Comparison of ENCODE assay signal across 14 cellular contexts in the genomic region with DNA sequence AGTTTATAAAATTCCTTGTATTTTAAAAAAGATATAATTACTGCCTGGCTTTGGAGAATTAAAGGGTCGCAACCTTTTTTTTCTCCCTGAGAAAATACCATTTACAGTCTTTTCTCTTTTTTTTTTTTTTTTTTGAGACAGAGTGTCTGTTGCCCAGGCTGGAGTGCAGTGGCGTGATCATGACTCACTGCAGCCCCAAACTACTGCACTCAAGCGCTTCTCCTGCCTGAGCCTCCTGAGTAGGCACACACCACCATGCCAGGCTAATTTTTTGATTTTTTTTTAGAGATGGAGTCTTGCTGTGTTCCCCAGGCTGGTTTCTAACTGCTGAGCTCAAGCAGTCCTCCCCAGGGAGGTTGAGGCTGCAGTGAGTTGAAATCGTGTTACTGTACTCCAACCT. TPM values are rescaled to one million over a fixed set of nuclear protein-coding genes. Genes with fewer than 3 reads are reported as not detected.
DNase-seq lines count a peak whose midpoint lies in the region; ATAC-seq, FAIRE-seq and TF ChIP-seq lines count a peak whose summit lies in the region.
"Had no signal": no experiment of that assay in that cellular context is flagged by ENCODE, and none has a peak within 500 bp of the region (broad histone marks: within the 10 kb centered on the region; RNA-seq: fewer than 3 reads in every experiment).

No MANE protein-coding gene starts in this region.

- POLR2A ChIA-PET in MCF 10A (lab: Yijun Ruan, JAX) = interaction anchor here (1.5 to 1.9 kb wide), 2 partner anchors 10 to 24 kb away, joined by 4 to 6 read pairs; a partner anchor contains a TSS
- POLR2A ChIA-PET in CD8-positive, alpha-beta T cell (lab: Charles Lee) = no interaction called here

- no peaks in the 10 kb centered on the region for H3K9me1 ChIP-seq in keratinocyte (ENCODE audit: control insufficient read depth, extremely low read depth, insufficient read depth, low read length)

- H3K9me3 Mint-ChIP-seq in MCF 10A (ENCODE audit: unreplicated experiment) = no peaks in the 10 kb centered on the region
- no peaks in the 10 kb centered on the region for H3K9me3 Mint-ChIP-seq in CD8-positive, alpha-beta T cell
- H3K9me3 Mint-ChIP-seq: activated CD8-positive, alpha-beta T cell treated with anti-CD3 and anti-CD28 coated beads for 36 hours; activated naive CD8-positive, alpha-beta T cell treated with anti-CD3 and anti-CD28 coated beads, Interleukin-2, amount 10 ng/mL, durations not matched to agents 7 days and 5 days had no signal

- H3K36me3 ChIP-seq in mammary epithelial cell (ENCODE audit: insufficient read depth, low read length) (peaks cover 4% of the 10 kb centered on the region), keratinocyte (ENCODE audit: control insufficient read depth in 2 of 2, extremely low read depth in 1 of 2, insufficient read depth in 2 of 2, low read length in 2 of 2) (peaks cover 5 to 13% of the 10 kb centered on the region in 2 experiments), uterus (no peaks in the 10 kb centered on the region)
- no peaks in the 10 kb centered on the region for H3K36me3 ChIP-seq in CD8-positive, alpha-beta T cell (ENCODE audit: insufficient read depth, low read length)
- H3K36me3 ChIP-seq: Peyer's patch had no signal

- no peak for TF ChIP-seq CTCF in MCF 10A (IDR thresholded peaks at IDR 0.05; ENCODE audit: unreplicated experiment)
- TF ChIP-seq CTCF in mammary epithelial cell (conservative IDR thresholded peaks at IDR 0.05 in 1 of 2, IDR thresholded peaks at IDR 0.05 in 1 of 2; ENCODE audit: extremely low read depth in 1 of 2, insufficient read depth in 1 of 2, low read depth in 1 of 2, low read length in 2 of 2) = no peak
- TF ChIP-seq CTCF in keratinocyte (optimal IDR thresholded peaks at IDR 0.05 in 1 of 3, IDR thresholded peaks at IDR 0.05 in 1 of 3, conservative IDR thresholded peaks at IDR 0.05 in 1 of 3; ENCODE audit: extremely low read depth in 1 of 3, insufficient read depth in 2 of 3, low read length in 3 of 3) = no peak
- TF ChIP-seq CTCF in uterus (IDR thresholded peaks at IDR 0.05) = no peak
- no peak for TF ChIP-seq CTCF in CD8-positive, alpha-beta T cell (IDR thresholded peaks at IDR 0.05)

- H3K9me3 ChIP-seq in mammary epithelial cell (replicated peaks; ENCODE audit: insufficient read depth, low read length) (no peaks in the 10 kb centered on the region), keratinocyte (ENCODE audit: control insufficient read depth, low read depth, low read length) (no peaks in the 10 kb centered on the region), uterus (no peaks in the 10 kb centered on the region)
- H3K9me3 ChIP-seq in CD8-positive, alpha-beta T cell (ENCODE audit: low read length) = no peaks in the 10 kb centered on the region
- H3K9me3 ChIP-seq: Peyer's patch had no signal

- H3K27me3 Mint-ChIP-seq in MCF 10A (ENCODE audit: insufficient read depth, unreplicated experiment) = no peaks in the 10 kb centered on the region
- no peaks in the 10 kb centered on the region for H3K27me3 Mint-ChIP-seq in CD8-positive, alpha-beta T cell (ENCODE audit: low read depth)
- H3K27me3 Mint-ChIP-seq: activated CD8-positive, alpha-beta T cell treated with anti-CD3 and anti-CD28 coated beads for 36 hours; activated naive CD8-positive, alpha-beta T cell treated with anti-CD3 and anti-CD28 coated beads, Interleukin-2, amount 10 ng/mL, durations not matched to agents 7 days and 5 days had no signal

- BruUV-seq in MCF 10A (replicated peaks; lab: Mats Ljungman, UMichigan) (no TSS peak), mammary epithelial cell (replicated peaks; lab: Mats Ljungman, UMichigan) (no TSS peak)

- H3K4me1 Mint-ChIP-seq in MCF 10A (ENCODE audit: insufficient read depth, unreplicated experiment) = peaks cover 22% of the 10 kb centered on the region
- H3K4me1 Mint-ChIP-seq in CD8-positive, alpha-beta T cell (ENCODE audit: low read depth) = peaks cover 14% of the 10 kb centered on the region
- H3K4me1 Mint-ChIP-seq: activated naive CD8-positive, alpha-beta T cell treated with anti-CD3 and anti-CD28 coated beads, Interleukin-2, amount 10 ng/mL, durations not matched to agents 7 days and 5 days had no signal

- FAIRE-seq in keratinocyte (lab: Jason Lieb, UNC) = no peak

- in situ Hi-C loops in mammary epithelial cell (cut with MboI; ENCODE audit: low sequenced_read_pairs in 2 of 2) = no loop called here

- H3K79me2 ChIP-seq in mammary epithelial cell (ENCODE audit: insufficient read depth, low read length) (peaks cover 84% of the 10 kb centered on the region), keratinocyte (ENCODE audit: control insufficient read depth, insufficient read depth, low read length) (peaks cover 62% of the 10 kb centered on the region)

- peaks cover 14% of the 10 kb centered on the region for H3K4me1 ChIP-seq in mammary epithelial cell (ENCODE audit: insufficient read depth, low read length)
- peaks cover 23% of the 10 kb centered on the region for H3K4me1 ChIP-seq in keratinocyte (ENCODE audit: control insufficient read depth, extremely low read depth, insufficient read depth, low read length)
- peaks cover 5 to 6% of the 10 kb centered on the region in 2 donors for H3K4me1 ChIP-seq in uterus
- no peaks in the 10 kb centered on the region for H3K4me1 ChIP-seq in CD8-positive, alpha-beta T cell (ENCODE audit: insufficient read depth, low read length)

- ATAC-seq in CD8-positive, alpha-beta T cell = no peak
- ATAC-seq: activated CD8-positive, alpha-beta T cell treated with anti-CD3 and anti-CD28 coated beads for 36 hours had no signal

- H2AFZ ChIP-seq in mammary epithelial cell (ENCODE audit: low read depth, low read length) (no peak overlapping the region), keratinocyte (ENCODE audit: control insufficient read depth, low read length) (no peak overlapping the region)

- intact Hi-C loops in MCF 10A (cut with micrococcal nuclease) (no loop called here), mammary epithelial cell (cut with micrococcal nuclease) (no loop called here), uterus (cut with DNase I; ENCODE audit: low total_unique reads) (no loop called here)
- intact Hi-C loops in CD8-positive, alpha-beta T cell (cut with DNase I, micrococcal nuclease) = no loop called here

- H3K4me2 ChIP-seq in mammary epithelial cell (ENCODE audit: insufficient read depth, low read depth, low read length) (no peak overlapping the region), keratinocyte (ENCODE audit: control insufficient read depth, extremely low read depth, insufficient read depth, low read depth, low read length) (peak overlapping the region; percentile 29)

- peaks cover 7% of the 10 kb centered on the region for H3K36me3 Mint-ChIP-seq in MCF 10A (ENCODE audit: insufficient read depth, unreplicated experiment)
- H3K36me3 Mint-ChIP-seq in CD8-positive, alpha-beta T cell = peaks cover 46% of the 10 kb centered on the region

- dilution Hi-C loops in mammary epithelial cell (cut with HindIII; ENCODE audit: low sequenced_read_pairs) (no loop called here), keratinocyte (cut with MboI; ENCODE audit: extremely low pct_ligation_motif_present, low sequenced_read_pairs) (no loop called here)

- H3K27ac Mint-ChIP-seq in MCF 10A (ENCODE audit: low read depth, unreplicated experiment) = peak overlapping the region; percentile 87
- H3K27ac Mint-ChIP-seq in CD8-positive, alpha-beta T cell = no peak overlapping the region
- H3K27ac Mint-ChIP-seq: activated CD8-positive, alpha-beta T cell treated with anti-CD3 and anti-CD28 coated beads for 36 hours; activated naive CD8-positive, alpha-beta T cell treated with anti-CD3 and anti-CD28 coated beads, Interleukin-2, amount 10 ng/mL, durations not matched to agents 7 days and 5 days had no signal

- DNase-seq in MCF 10A (ENCODE audit: unreplicated experiment) = peak; percentile 46
- no peak for DNase-seq in mammary epithelial cell
- DNase-seq in astrocyte of the hippocampus (ENCODE audit: low read depth, low spot score) = peak; percentile 62
- no peak for DNase-seq in keratinocyte (ENCODE audit: low read depth, low spot score)
- DNase-seq in uterus = peak; percentile 39 to 54
- DNase-seq in CD8-positive, alpha-beta T cell = no peak
- no peak for DNase-seq in RPMI8226
- no peak for DNase-seq in NCI-H510A (lab: John Stamatoyannopoulos, UW)
- DNase-seq: activated CD8-positive, alpha-beta T cell treated with anti-CD3 and anti-CD28 coated beads for 36 hours; activated naive CD8-positive, alpha-beta T cell treated with anti-CD3 and anti-CD28 coated beads, Interleukin-2, amount 10 ng/mL, durations not matched to agents 7 days and 5 days; NCI-H187; Peyer's patch; right cardiac atrium had no signal

- CTCF ChIA-PET in MCF 10A (lab: Yijun Ruan, JAX) (interaction anchor here (0.6 to 0.7 kb wide), 2 partner anchors 69 to 338 kb away, joined by 3 to 4 read pairs; no protein-coding TSS in a partner anchor), mammary epithelial cell (lab: Charles Lee; ENCODE audit: low non-redundant PET) (no interaction called here)
- CTCF ChIA-PET in CD8-positive, alpha-beta T cell (lab: Charles Lee) = no interaction called here

- no peak overlapping the region for H3K9ac ChIP-seq in mammary epithelial cell (ENCODE audit: insufficient read depth, low read length)
- peak overlapping the region; percentile 52 for H3K9ac ChIP-seq in keratinocyte (ENCODE audit: control insufficient read depth, extremely low read depth, insufficient read depth, low read length)

- H3K27ac ChIP-seq in mammary epithelial cell (ENCODE audit: insufficient read depth, low read depth, low read length) (no peak overlapping the region), keratinocyte (ENCODE audit: control insufficient read depth, insufficient read depth, low read length) (peak overlapping the region; percentile 78), uterus (peak overlapping the region; percentile 56 to 85)
- no peak overlapping the region for H3K27ac ChIP-seq in CD8-positive, alpha-beta T cell (ENCODE audit: low read depth, low read length)
- H3K27ac ChIP-seq: Peyer's patch had no signal

- no peaks in the 10 kb centered on the region for H4K20me1 ChIP-seq in mammary epithelial cell (ENCODE audit: insufficient read depth, low read length)
- no peaks in the 10 kb centered on the region for H4K20me1 ChIP-seq in keratinocyte (ENCODE audit: control insufficient read depth, extremely low read depth, insufficient read depth, low read length)

- TF ChIP-seq POLR2A in uterus (IDR thresholded peaks at IDR 0.05) = no peak

- no peaks in the 10 kb centered on the region for H3K27me3 ChIP-seq in mammary epithelial cell (ENCODE audit: insufficient read depth, low read length)
- H3K27me3 ChIP-seq in keratinocyte (ENCODE audit: control insufficient read depth, extremely low read depth, insufficient read depth, low read length) = no peaks in the 10 kb centered on the region
- no peaks in the 10 kb centered on the region for H3K27me3 ChIP-seq in uterus
- no peaks in the 10 kb centered on the region for H3K27me3 ChIP-seq in CD8-positive, alpha-beta T cell (ENCODE audit: insufficient read depth, low read length)
- H3K27me3 ChIP-seq: Peyer's patch had no signal

- H3K4me3 Mint-ChIP-seq in MCF 10A (ENCODE audit: unreplicated experiment) = peak overlapping the region; percentile 12
- no peak overlapping the region for H3K4me3 Mint-ChIP-seq in CD8-positive, alpha-beta T cell
- H3K4me3 Mint-ChIP-seq: activated CD8-positive, alpha-beta T cell treated with anti-CD3 and anti-CD28 coated beads for 36 hours; activated naive CD8-positive, alpha-beta T cell treated with anti-CD3 and anti-CD28 coated beads, Interleukin-2, amount 10 ng/mL, durations not matched to agents 7 days and 5 days had no signal

- 75% methylated on average over 4 of the region's 4 CpGs for WGBS in mammary epithelial cell (ENCODE audit: low coverage, missing lambda C conversion rate)

- H3K4me3 ChIP-seq in mammary epithelial cell (replicated peaks in 1 of 3; ENCODE audit: insufficient read depth in 1 of 3, low read depth in 2 of 3, low read length in 3 of 3) (no peak overlapping the region), keratinocyte (ENCODE audit: control insufficient read depth in 2 of 3, extremely low read depth in 1 of 3, insufficient read depth in 2 of 3, low read depth in 1 of 3, low read length in 3 of 3) (no peak overlapping the region), uterus (no peak overlapping the region)
- no peak overlapping the region for H3K4me3 ChIP-seq in CD8-positive, alpha-beta T cell (ENCODE audit: low read depth, low read length)
- H3K4me3 ChIP-seq: lung, Peyer's patch had no signal

RNA-seq across cellular contexts. Expression of a gene that starts 24.5 kb away (rescaled TPM):
- 31.2 and 43.1 TPM in 2 replicates for total RNA-seq in MCF 10A (2022)
- 10 to 100 TPM; 34.7 to 47.2 TPM for total RNA-seq in mammary epithelial cell
- 17.4 TPM for polyA plus RNA-seq in mammary epithelial cell
- 114 TPM for polyA minus RNA-seq in mammary epithelial cell
- polyA plus RNA-seq in keratinocyte = 8.7 to 22.3 TPM (median 14.3 TPM) in 3 replicates
- 25.2 TPM for polyA plus RNA-seq in keratinocyte (2011; ENCODE audit: low read depth)
- 15.1 and 15.4 TPM in 2 replicates for polyA plus RNA-seq in keratinocyte (2011; cell fraction: cytosol; rRNA removed)
- polyA plus RNA-seq in keratinocyte (2011; cell fraction: nucleus; rRNA removed) = 37.0 and 44.8 TPM in 2 replicates
- polyA plus RNA-seq in keratinocyte (2012; ENCODE audit: low replicate concordance) = 15.7 and 24.8 TPM in 2 replicates
- polyA minus RNA-seq in keratinocyte = 21.1 to 31.5 TPM (median 30.3 TPM) in 3 replicates
- 17.1 TPM for polyA minus RNA-seq in keratinocyte (2011; cell fraction: cytosol; rRNA and poly(A)+ RNA removed)
- 24.5 and 54.1 TPM in 2 replicates for polyA minus RNA-seq in keratinocyte (2011; cell fraction: nucleus; rRNA and poly(A)+ RNA removed)
- total RNA-seq in uterus = 10 to 100 TPM; 15.4 to 54.2 (median 30.4) TPM
- 10 to 100 TPM; 25.8 to 32.2 TPM for total RNA-seq in CD8-positive, alpha-beta T cell

Comparison
In these comparisons a context has a peak if more than half of its experiments do, and no peak if none do; other contexts are left out.
1. DNase-seq: peak in MCF 10A (single experiment), astrocyte of the hippocampus (single experiment) and uterus (2 of 2); none in mammary epithelial cell (single experiment), keratinocyte (single experiment), CD8-positive, alpha-beta T cell (0 of 7), RPMI8226 (single experiment) and NCI-H510A (single experiment).
2. H3K27ac ChIP-seq: peak in keratinocyte (single experiment) and uterus (2 of 2); none in mammary epithelial cell (single experiment) and CD8-positive, alpha-beta T cell (single experiment).